ENCODE assay signal across 13 cellular contexts in genomic region chr10:63003816-63004453, GRCh38.
DNase-seq lines count a peak whose midpoint lies in the region; ATAC-seq and TF ChIP-seq lines count a peak whose summit lies in the region.
"Had no signal": no experiment of that assay in that cellular context is flagged by ENCODE, and none has a peak within 500 bp of the region (broad histone marks: within the 10 kb centered on the region; RNA-seq: fewer than 3 reads in every experiment).

No MANE protein-coding gene starts in this region.

- no peaks in the 10 kb centered on the region for H3K36me3 ChIP-seq in KMS-11 (ENCODE audit: insufficient read depth)
- H3K36me3 ChIP-seq in smooth muscle cell (ENCODE audit: low read depth) = no peaks in the 10 kb centered on the region
- H3K36me3 ChIP-seq: suprapubic skin had no signal

- no peaks in the 10 kb centered on the region for H4K20me1 ChIP-seq in KMS-11 (ENCODE audit: insufficient read depth)
- H4K20me1 ChIP-seq in smooth muscle cell (ENCODE audit: low read depth) = no peaks in the 10 kb centered on the region

- H3K4me3 ChIP-seq in KMS-11 (IDR thresholded peaks at IDR 0.05; ENCODE audit: insufficient read depth, low read depth, low read length) = no peak overlapping the region
- no peak overlapping the region for H3K4me3 ChIP-seq in smooth muscle cell
- H3K4me3 ChIP-seq: suprapubic skin had no signal

- H3K9me3 ChIP-seq in smooth muscle cell (replicated peaks; ENCODE audit: low read depth) = no peaks in the 10 kb centered on the region
- H3K9me3 ChIP-seq: suprapubic skin had no signal

- no peaks in the 10 kb centered on the region for H3F3A ChIP-seq in smooth muscle cell (ENCODE audit: low read depth)

- H3K4me1 ChIP-seq in KMS-11 (ENCODE audit: low read depth, poor library complexity, severe bottlenecking) (peaks cover 17% of the 10 kb centered on the region), smooth muscle cell (ENCODE audit: low read depth) (no peaks in the 10 kb centered on the region)
- H3K4me1 ChIP-seq: suprapubic skin had no signal

- H3K9ac ChIP-seq in KMS-11 = no peak overlapping the region
- no peak overlapping the region for H3K9ac ChIP-seq in smooth muscle cell (ENCODE audit: low read depth)

- no peak for ATAC-seq in GM18870 (IDR thresholded peaks at IDR 0.05; ENCODE audit: unreplicated experiment)

- TF ChIP-seq CTCF in KMS-11 (conservative IDR thresholded peaks at IDR 0.05; ENCODE audit: low read depth, low read length) (peak; percentile 39; the same call in 1 of the 2 replicates), smooth muscle cell (IDR thresholded peaks at IDR 0.05; ENCODE audit: borderline replicate concordance, insufficient read depth, poor library complexity, severe bottlenecking) (peak; percentile 32)

- H3K27ac ChIP-seq in KMS-11 = no peak overlapping the region
- H3K27ac ChIP-seq in smooth muscle cell (ENCODE audit: low read depth) = no peak overlapping the region
- H3K27ac ChIP-seq: suprapubic skin had no signal

- peak; percentile 0 for DNase-seq in NCI-H2171 treated with DMSO at 0.1 percent for 48 hours (lab: John Stamatoyannopoulos, UW)
- DNase-seq in NCI-H2171 (lab: John Stamatoyannopoulos, UW) = no peak
- peak; percentile 2 for DNase-seq in cerebellum (ENCODE audit: low spot score)
- no peak for DNase-seq in smooth muscle cell (lab: John Stamatoyannopoulos, UW; ENCODE audit: unreplicated experiment)
- no peak for DNase-seq in activated gamma-delta T cell (lab: John Stamatoyannopoulos, UW)
- no peak for DNase-seq in superior temporal gyrus (ENCODE audit: extremely low spot score)
- DNase-seq: activated CD4-positive, CD25-positive, alpha-beta regulatory T cell; activated naive CD8-positive, alpha-beta T cell treated with anti-CD3 and anti-CD28 coated beads, Interleukin-2, amount 10 ng/mL, durations not matched to agents 7 days and 5 days; foreskin melanocyte; NCI-H69 had no signal

- no peaks in the 10 kb centered on the region for H3K27me3 ChIP-seq in KMS-11 (ENCODE audit: insufficient read depth, low read depth)
- no peaks in the 10 kb centered on the region for H3K27me3 ChIP-seq in smooth muscle cell (ENCODE audit: low read depth)
- H3K27me3 ChIP-seq: suprapubic skin had no signal

- H3K79me2 ChIP-seq in KMS-11 (ENCODE audit: insufficient read depth, low read depth) (no peaks in the 10 kb centered on the region), smooth muscle cell (ENCODE audit: low read depth) (no peaks in the 10 kb centered on the region)

- H2AFZ ChIP-seq in KMS-11 (ENCODE audit: low read depth) (no peak overlapping the region), smooth muscle cell (ENCODE audit: low read depth) (no peak overlapping the region)

- 70% methylated on average over 5 of the region's 5 CpGs for WGBS in smooth muscle cell (ENCODE audit: low lambda C conversion rate)

- H3K4me2 ChIP-seq in KMS-11 = no peak overlapping the region
- no peak overlapping the region for H3K4me2 ChIP-seq in smooth muscle cell

Comparison
In these comparisons a context has a peak if more than half of its experiments do, and no peak if none do; other contexts are left out.
1. DNase-seq: peak in NCI-H2171 treated with DMSO at 0.1 percent for 48 hours (single experiment) and cerebellum (single experiment); none in NCI-H2171 (single experiment), smooth muscle cell (single experiment), activated gamma-delta T cell (single experiment) and superior temporal gyrus (single experiment).